ENCODE assay signal across 8 cellular contexts in genomic region chr4:189792819-189793618, GRCh38.
DNase-seq lines count a peak whose midpoint lies in the region; ATAC-seq and TF ChIP-seq lines count a peak whose summit lies in the region.

No MANE protein-coding gene starts in this region.

- DNase-seq in NCI-H345 (lab: John Stamatoyannopoulos, UW) (peak; percentile 47), ecto neural progenitor cell (ENCODE audit: low spot score) (peak; percentile 88), lung (ENCODE audit: low spot score) (peak; percentile 74)
- DNase-seq in activated CD4-positive, alpha-beta T cell treated with anti-CD3 and anti-CD28 coated beads for 48 hours: peak; percentile 79
- peak; percentile 27 for DNase-seq in stimulated activated CD8-positive, alpha-beta memory T cell treated with anti-CD3 and anti-CD28 coated beads, Interleukin-4, amount 100 ng/mL, for 24 hours (ENCODE audit: low read depth)

- no peak overlapping the region for H3K4me3 ChIP-seq in lung

- H3K9me3 ChIP-seq in lung (ENCODE audit: control insufficient read depth in 2 of 2, insufficient read depth in 1 of 2, low read length in 1 of 2): no peaks in the 10 kb centered on the region

- TF ChIP-seq CTCF in C4-2B (conservative IDR thresholded peaks at IDR 0.05) (peak; percentile 88), lung (IDR thresholded peaks at IDR 0.05; ENCODE audit: control extremely low read depth, extremely low read depth) (peak; percentile 90)

- 23 to 29% methylated on average over 21 of the region's 21 CpGs for WGBS in lung, 2 donors

- H3K27ac ChIP-seq in C4-2B: no peak overlapping the region
- no peak overlapping the region for H3K27ac ChIP-seq in lung (ENCODE audit: low read depth in 1 of 2, low read length in 1 of 2)

- H3K36me3 ChIP-seq in lung (ENCODE audit: control insufficient read depth in 2 of 2, insufficient read depth in 2 of 2, low read length in 2 of 2): no peaks in the 10 kb centered on the region

- peak; percentile 81 for ATAC-seq in GM19025 (IDR thresholded peaks at IDR 0.05; ENCODE audit: low read depth, unreplicated experiment)
- ATAC-seq in HG03135 (IDR thresholded peaks at IDR 0.05; ENCODE audit: unreplicated experiment): peak; percentile 85
- ATAC-seq in lung (ENCODE audit: insufficient read depth, low FRiP score): peak; percentile 91

- H3K27me3 ChIP-seq in lung (ENCODE audit: control insufficient read depth, insufficient read depth): no peaks in the 10 kb centered on the region

- H3K4me1 ChIP-seq in lung (ENCODE audit: control insufficient read depth in 2 of 2, insufficient read depth in 2 of 2, low read length in 2 of 2): peaks cover 0 to 4% of the 10 kb centered on the region in 2 donors

Comparison
In these comparisons a context has a peak if more than half of its experiments do, and no peak if none do; other contexts are left out.
1. DNase-seq: peak in every context shown above with its lines; median percentile 88 in ecto neural progenitor cell; 79 in activated CD4-positive, alpha-beta T cell treated with anti-CD3 and anti-CD28 coated beads for 48 hours; 74 in lung; 47 in NCI-H345; 27 in stimulated activated CD8-positive, alpha-beta memory T cell treated with anti-CD3 and anti-CD28 coated beads, Interleukin-4, amount 100 ng/mL, for 24 hours.